ENCODE assay signal across 20 cellular contexts in the genomic region with DNA sequence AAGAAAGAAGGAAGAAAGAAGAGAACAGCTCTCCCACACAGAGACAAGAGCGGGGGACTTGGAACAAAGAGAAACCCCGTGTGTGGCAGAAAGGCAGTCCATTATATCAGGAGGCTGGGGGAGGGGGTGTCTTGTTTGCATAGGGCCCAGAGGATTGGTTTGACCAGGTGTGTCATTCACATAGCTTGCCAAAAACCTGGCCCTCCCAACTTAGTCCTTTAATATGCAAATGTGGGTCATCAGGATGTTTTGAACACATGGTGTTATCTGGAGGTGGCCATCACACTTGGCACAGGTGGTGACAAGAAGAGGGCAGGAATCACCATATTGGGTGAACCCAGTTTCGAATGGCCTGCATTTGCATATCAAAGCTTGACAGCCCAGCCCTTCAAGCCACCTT.
DNase-seq lines count a peak whose midpoint lies in the region; ATAC-seq and TF ChIP-seq lines count a peak whose summit lies in the region.
"Had no signal": no experiment of that assay in that cellular context is flagged by ENCODE, and none has a peak within 500 bp of the region (broad histone marks: within the 10 kb centered on the region; RNA-seq: fewer than 3 reads in every experiment).

No MANE protein-coding gene starts in this region.

- H3K79me2 ChIP-seq in MM.1S (ENCODE audit: low read length) = no peaks in the 10 kb centered on the region

- H3K9me3 Mint-ChIP-seq in WTC11 = no peaks in the 10 kb centered on the region
- H3K9me3 Mint-ChIP-seq: CD4-positive, alpha-beta T cell had no signal

- peaks cover 20% of the 10 kb centered on the region for H3K4me1 ChIP-seq in MM.1S (ENCODE audit: low read length)
- peaks cover 12% of the 10 kb centered on the region for H3K4me1 ChIP-seq in iPS-15b (ENCODE audit: control insufficient read depth, insufficient read depth, low read length)
- H3K4me1 ChIP-seq: A549, Caco-2 had no signal

- H3F3A ChIP-seq in MM.1S (ENCODE audit: insufficient read depth, low read length) = no peaks in the 10 kb centered on the region; the same call in 1 of the 2 replicates

- CTCF ChIA-PET in WTC11 (lab: Charles Lee) = interaction anchor here (1.5 kb wide), 1 partner anchor 97 kb away, joined by 4 read pairs; no protein-coding TSS in a partner anchor

- H3K4me2 ChIP-seq in MM.1S (ENCODE audit: low read depth, low read length) = no peak overlapping the region
- H3K4me2 ChIP-seq: A549 had no signal

- H3K27ac Mint-ChIP-seq in WTC11 = peak overlapping the region; percentile 98
- H3K27ac Mint-ChIP-seq: CD4-positive, alpha-beta T cell had no signal

- H4K20me1 ChIP-seq in MM.1S (ENCODE audit: insufficient read depth, low read length) = no peaks in the 10 kb centered on the region

- peak; percentile 85 for ATAC-seq in WTC11
- ATAC-seq: A549, K562, SK-N-SH treated with all-trans-retinoic acid at 6 μM for 48 hours had no signal

- H3K36me3 Mint-ChIP-seq in WTC11 = peaks cover 3% of the 10 kb centered on the region

- H3K4me3 ChIP-seq in MM.1S (ENCODE audit: low read length) (no peak overlapping the region), iPS-15b (ENCODE audit: low read depth, low read length) (peak overlapping the region; percentile 10)
- H3K4me3 ChIP-seq: A549, GM23248, K562 had no signal

- DNase-seq in G401 (ENCODE audit: low spot score) (peak; percentile 6), MM.1S (peak; percentile 75), WTC11 (ENCODE audit: low spot score) (peak; percentile 30), cerebellar nuclear complex (lab: John Stamatoyannopoulos, UW) (no peak), amygdala (lab: John Stamatoyannopoulos, UW) (no peak), NCI-H1694 treated with DMSO at 0.1 percent for 48 hours (lab: John Stamatoyannopoulos, UW) (no peak)
- DNase-seq: Caco-2; CD4-positive, alpha-beta T cell; GM23248; NCI-H1105 treated with DMSO at 0.1 percent for 48 hours; NCI-H187; NCI-H2227 treated with DMSO at 0.1 percent for 48 hours; NCI-H524 treated with DMSO at 0.1 percent for 48 hours; OCI-M1; RPMI8226; SHP77 treated with DMSO at 0.1 percent for 48 hours had no signal

- no peak for TF ChIP-seq CTCF in MM.1S (IDR thresholded peaks at IDR 0.05; ENCODE audit: low read length)
- TF ChIP-seq CTCF in WTC11 (IDR thresholded peaks at IDR 0.05) = no peak

- in situ Hi-C loops in G401 (cut with HindIII; ENCODE audit: low sequenced_read_pairs) = no loop called here

- H3K9me2 ChIP-seq in MM.1S (replicated peaks; ENCODE audit: insufficient read depth, low read length) = no peaks in the 10 kb centered on the region

- H3K27ac ChIP-seq in MM.1S (ENCODE audit: low read length) = peak overlapping the region; percentile 74; the same call in 1 of the 2 replicates
- H3K27ac ChIP-seq: A549, GM23248 had no signal

- H3K9me3 ChIP-seq in MM.1S (replicated peaks; ENCODE audit: insufficient read depth, low read length) (no peaks in the 10 kb centered on the region), iPS-15b (ENCODE audit: control insufficient read depth, insufficient read depth, low read length) (no peaks in the 10 kb centered on the region)
- H3K9me3 ChIP-seq: A549, Caco-2 had no signal

- no peaks in the 10 kb centered on the region for H3K27me3 Mint-ChIP-seq in WTC11 (ENCODE audit: low read depth)
- H3K27me3 Mint-ChIP-seq: CD4-positive, alpha-beta T cell had no signal

- H3K27me3 ChIP-seq in MM.1S (replicated peaks; ENCODE audit: insufficient read depth, low read length) = no peaks in the 10 kb centered on the region
- no peaks in the 10 kb centered on the region for H3K27me3 ChIP-seq in iPS-15b (ENCODE audit: control insufficient read depth, insufficient read depth, low read length)

- POLR2A ChIA-PET in WTC11 (lab: Charles Lee) = interaction anchor here (1.3 kb wide), 1 partner anchor 56 kb away, joined by 3 read pairs; no protein-coding TSS in a partner anchor

- H3K36me3 ChIP-seq in MM.1S (replicated peaks; ENCODE audit: insufficient read depth, low read length) (no peaks in the 10 kb centered on the region), iPS-15b (ENCODE audit: control insufficient read depth, insufficient read depth, low read length) (no peaks in the 10 kb centered on the region)

- H3K4me3 Mint-ChIP-seq in WTC11 = peak overlapping the region; percentile 69
- H3K4me3 Mint-ChIP-seq: CD4-positive, alpha-beta T cell had no signal

- H3K9ac ChIP-seq in MM.1S (ENCODE audit: low read length) (no peak overlapping the region), iPS-15b (ENCODE audit: low read depth, low read length) (no peak overlapping the region)
- H3K9ac ChIP-seq: GM23248 had no signal

- peaks cover 39% of the 10 kb centered on the region for H3K4me1 Mint-ChIP-seq in WTC11

- no peak overlapping the region for H2AFZ ChIP-seq in MM.1S (ENCODE audit: low read length)
- H2AFZ ChIP-seq: GM23248 had no signal

TF ChIP-seq in WTC11, 78 proteins besides CTCF, POLR2A, EP300 and RAD21 (continues in another document):
- TF ChIP-seq, protein P1, sequence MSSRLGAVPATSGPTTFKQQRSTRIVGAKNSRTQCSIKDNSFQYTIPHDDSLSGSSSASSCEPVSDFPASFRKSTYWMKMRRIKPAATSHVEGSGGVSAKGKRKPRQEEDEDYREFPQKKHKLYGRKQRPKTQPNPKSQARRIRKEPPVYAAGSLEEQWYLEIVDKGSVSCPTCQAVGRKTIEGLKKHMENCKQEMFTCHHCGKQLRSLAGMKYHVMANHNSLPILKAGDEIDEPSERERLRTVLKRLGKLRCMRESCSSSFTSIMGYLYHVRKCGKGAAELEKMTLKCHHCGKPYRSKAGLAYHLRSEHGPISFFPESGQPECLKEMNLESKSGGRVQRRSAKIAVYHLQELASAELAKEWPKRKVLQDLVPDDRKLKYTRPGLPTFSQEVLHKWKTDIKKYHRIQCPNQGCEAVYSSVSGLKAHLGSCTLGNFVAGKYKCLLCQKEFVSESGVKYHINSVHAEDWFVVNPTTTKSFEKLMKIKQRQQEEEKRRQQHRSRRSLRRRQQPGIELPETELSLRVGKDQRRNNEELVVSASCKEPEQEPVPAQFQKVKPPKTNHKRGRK (CRISPR knock-in tag; IDR thresholded peaks at IDR 0.05; ENCODE audit: borderline replicate concordance) = no peak
- TF ChIP-seq, protein P2, sequence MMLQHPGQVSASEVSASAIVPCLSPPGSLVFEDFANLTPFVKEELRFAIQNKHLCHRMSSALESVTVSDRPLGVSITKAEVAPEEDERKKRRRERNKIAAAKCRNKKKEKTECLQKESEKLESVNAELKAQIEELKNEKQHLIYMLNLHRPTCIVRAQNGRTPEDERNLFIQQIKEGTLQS (CRISPR knock-in tag; conservative IDR thresholded peaks at IDR 0.05) = no peak
- TF ChIP-seq NFE2L1 (CRISPR knock-in tag; IDR thresholded peaks at IDR 0.05) (no peak), ATF1 (CRISPR knock-in tag; IDR thresholded peaks at IDR 0.05) (no peak), FOXP1 (CRISPR knock-in tag; IDR thresholded peaks at IDR 0.05; ENCODE audit: borderline replicate concordance) (no peak), JUN (CRISPR knock-in tag; IDR thresholded peaks at IDR 0.05) (no peak), TEAD4 (CRISPR knock-in tag; IDR thresholded peaks at IDR 0.05) (no peak), HMGA2 (CRISPR knock-in tag; IDR thresholded peaks at IDR 0.05) (no peak), GRHL2 (CRISPR knock-in tag; IDR thresholded peaks at IDR 0.05; ENCODE audit: insufficient replicate concordance, severe bottlenecking) (no peak), CBFB (CRISPR knock-in tag; IDR thresholded peaks at IDR 0.05; ENCODE audit: low read depth) (no peak)
- TF ChIP-seq, protein P3, sequence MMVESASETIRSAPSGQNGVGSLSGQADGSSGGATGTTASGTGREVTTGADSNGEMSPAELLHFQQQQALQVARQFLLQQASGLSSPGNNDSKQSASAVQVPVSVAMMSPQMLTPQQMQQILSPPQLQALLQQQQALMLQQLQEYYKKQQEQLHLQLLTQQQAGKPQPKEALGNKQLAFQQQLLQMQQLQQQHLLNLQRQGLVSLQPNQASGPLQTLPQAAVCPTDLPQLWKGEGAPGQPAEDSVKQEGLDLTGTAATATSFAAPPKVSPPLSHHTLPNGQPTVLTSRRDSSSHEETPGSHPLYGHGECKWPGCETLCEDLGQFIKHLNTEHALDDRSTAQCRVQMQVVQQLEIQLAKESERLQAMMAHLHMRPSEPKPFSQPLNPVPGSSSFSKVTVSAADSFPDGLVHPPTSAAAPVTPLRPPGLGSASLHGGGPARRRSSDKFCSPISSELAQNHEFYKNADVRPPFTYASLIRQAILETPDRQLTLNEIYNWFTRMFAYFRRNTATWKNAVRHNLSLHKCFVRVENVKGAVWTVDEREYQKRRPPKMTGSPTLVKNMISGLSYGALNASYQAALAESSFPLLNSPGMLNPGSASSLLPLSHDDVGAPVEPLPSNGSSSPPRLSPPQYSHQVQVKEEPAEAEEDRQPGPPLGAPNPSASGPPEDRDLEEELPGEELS (CRISPR knock-in tag; IDR thresholded peaks at IDR 0.05) = no peak
- TF ChIP-seq, protein P4, sequence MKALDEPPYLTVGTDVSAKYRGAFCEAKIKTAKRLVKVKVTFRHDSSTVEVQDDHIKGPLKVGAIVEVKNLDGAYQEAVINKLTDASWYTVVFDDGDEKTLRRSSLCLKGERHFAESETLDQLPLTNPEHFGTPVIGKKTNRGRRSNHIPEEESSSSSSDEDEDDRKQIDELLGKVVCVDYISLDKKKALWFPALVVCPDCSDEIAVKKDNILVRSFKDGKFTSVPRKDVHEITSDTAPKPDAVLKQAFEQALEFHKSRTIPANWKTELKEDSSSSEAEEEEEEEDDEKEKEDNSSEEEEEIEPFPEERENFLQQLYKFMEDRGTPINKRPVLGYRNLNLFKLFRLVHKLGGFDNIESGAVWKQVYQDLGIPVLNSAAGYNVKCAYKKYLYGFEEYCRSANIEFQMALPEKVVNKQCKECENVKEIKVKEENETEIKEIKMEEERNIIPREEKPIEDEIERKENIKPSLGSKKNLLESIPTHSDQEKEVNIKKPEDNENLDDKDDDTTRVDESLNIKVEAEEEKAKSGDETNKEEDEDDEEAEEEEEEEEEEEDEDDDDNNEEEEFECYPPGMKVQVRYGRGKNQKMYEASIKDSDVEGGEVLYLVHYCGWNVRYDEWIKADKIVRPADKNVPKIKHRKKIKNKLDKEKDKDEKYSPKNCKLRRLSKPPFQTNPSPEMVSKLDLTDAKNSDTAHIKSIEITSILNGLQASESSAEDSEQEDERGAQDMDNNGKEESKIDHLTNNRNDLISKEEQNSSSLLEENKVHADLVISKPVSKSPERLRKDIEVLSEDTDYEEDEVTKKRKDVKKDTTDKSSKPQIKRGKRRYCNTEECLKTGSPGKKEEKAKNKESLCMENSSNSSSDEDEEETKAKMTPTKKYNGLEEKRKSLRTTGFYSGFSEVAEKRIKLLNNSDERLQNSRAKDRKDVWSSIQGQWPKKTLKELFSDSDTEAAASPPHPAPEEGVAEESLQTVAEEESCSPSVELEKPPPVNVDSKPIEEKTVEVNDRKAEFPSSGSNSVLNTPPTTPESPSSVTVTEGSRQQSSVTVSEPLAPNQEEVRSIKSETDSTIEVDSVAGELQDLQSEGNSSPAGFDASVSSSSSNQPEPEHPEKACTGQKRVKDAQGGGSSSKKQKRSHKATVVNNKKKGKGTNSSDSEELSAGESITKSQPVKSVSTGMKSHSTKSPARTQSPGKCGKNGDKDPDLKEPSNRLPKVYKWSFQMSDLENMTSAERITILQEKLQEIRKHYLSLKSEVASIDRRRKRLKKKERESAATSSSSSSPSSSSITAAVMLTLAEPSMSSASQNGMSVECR (CRISPR knock-in tag; IDR thresholded peaks at IDR 0.05; ENCODE audit: borderline replicate concordance) = no peak

Comparison
In these comparisons a context has a peak if more than half of its experiments do, and no peak if none do; other contexts are left out.
1. DNase-seq: peak in G401 (single experiment), MM.1S (single experiment) and WTC11 (single experiment); none in cerebellar nuclear complex (0 of 2), amygdala (0 of 56) and NCI-H1694 treated with DMSO at 0.1 percent for 48 hours (single experiment).